8 cellular contexts compared by ENCODE assay signal in the genomic region with DNA sequence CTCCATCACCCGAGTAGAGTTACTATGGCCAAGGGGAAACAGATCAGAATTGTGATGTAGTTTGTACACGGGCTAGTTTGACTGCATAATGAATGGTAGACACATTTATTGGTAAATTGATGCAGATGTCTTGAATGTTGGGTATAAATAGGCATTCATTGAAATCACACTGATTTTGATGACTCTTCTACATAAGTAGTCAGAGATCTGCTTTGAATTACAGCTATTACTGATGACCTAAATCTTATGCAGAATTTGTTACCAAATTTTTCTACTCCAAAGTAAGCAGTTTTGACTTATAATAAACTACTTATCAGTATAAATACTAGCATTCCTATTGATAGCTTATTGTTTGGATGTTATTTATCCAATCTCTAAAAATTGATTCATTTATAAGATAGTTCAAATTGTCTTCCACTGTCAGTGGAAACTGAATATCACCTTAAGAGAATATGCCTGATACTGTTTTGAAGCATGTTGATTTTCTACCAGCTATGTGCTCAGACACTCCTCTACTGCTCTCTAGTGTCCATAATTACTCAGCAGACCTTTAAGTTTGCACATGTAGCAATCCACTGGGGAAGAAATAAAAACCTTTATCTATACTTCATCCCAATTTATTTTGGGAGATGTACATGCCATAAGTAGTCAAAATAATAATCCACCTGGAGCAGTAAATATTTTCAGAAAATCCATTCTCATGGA.
DNase-seq lines count a peak whose midpoint lies in the region; ATAC-seq and TF ChIP-seq lines count a peak whose summit lies in the region.

No MANE protein-coding gene starts in this region.

- no peak overlapping the region for H2AFZ ChIP-seq in IMR-90 (replicated peaks; ENCODE audit: low read length, poor library complexity)
- H2AFZ ChIP-seq in OCI-LY7 (ENCODE audit: low read length): no peak overlapping the region
- H2AFZ ChIP-seq in neuronal stem cell (ENCODE audit: low read length): no peak overlapping the region

- H4K20me1 ChIP-seq in IMR-90 (ENCODE audit: insufficient read depth, low read length) (no peaks in the 10 kb centered on the region), OCI-LY7 (ENCODE audit: insufficient read depth, low read length) (peaks cover 4% of the 10 kb centered on the region; the same call in 1 of the 2 replicates)

- H2AK5ac ChIP-seq in IMR-90 (ENCODE audit: low read depth, low read length) (no peak overlapping the region), neuronal stem cell (ENCODE audit: low read depth, low read length) (no peak overlapping the region)

- CTCF ChIA-PET in IMR-90 (lab: Yijun Ruan, JAX) (interaction anchor here (0.7 to 2.2 kb wide), 12 partner anchors 14 to 603 kb away, joined by 3 to 16 read pairs (median 4); no protein-coding TSS in a partner anchor), OCI-LY7 (lab: Charles Lee; ENCODE audit: unreplicated experiment) (no interaction called here)

- H2BK5ac ChIP-seq in IMR-90 (ENCODE audit: low read depth, low read length, poor library complexity, severe bottlenecking) (no peak overlapping the region), neuronal stem cell (ENCODE audit: low read length) (no peak overlapping the region)

- DNase-seq in COR-L47 (lab: John Stamatoyannopoulos, UW) (peak; percentile 42), IMR-90 (peak; percentile 73), OCI-LY7 (ENCODE audit: low spot score) (peak; percentile 13), neuronal stem cell (ENCODE audit: low spot score) (peak; percentile 24)
- no peak for DNase-seq in activated CD4-positive, alpha-beta T cell treated with anti-CD3 and anti-CD28 coated beads, Interleukin-2, amount 10 ng/mL, durations not matched to agents 24 days and 14 days
- DNase-seq in activated naive CD4-positive, alpha-beta T cell treated with anti-CD3 and anti-CD28 coated beads, Interleukin-2, amount 50 U/mL, for 72 hours (ENCODE audit: low spot score in 2 of 2): no peak

- H3K27me3 Mint-ChIP-seq in activated CD4-positive, alpha-beta T cell treated with anti-CD3 and anti-CD28 coated beads, Interleukin-2, amount 10 ng/mL, durations not matched to agents 24 days and 14 days: no peaks in the 10 kb centered on the region

- H3K4me1 ChIP-seq in IMR-90 (ENCODE audit: control insufficient read depth, insufficient read depth, low read length): peaks cover 1% of the 10 kb centered on the region
- H3K4me1 ChIP-seq in OCI-LY7 (ENCODE audit: insufficient read depth, low read length, poor library complexity, severe bottlenecking): no peaks in the 10 kb centered on the region
- peaks cover 1 to 21% of the 10 kb centered on the region in 2 donors for H3K4me1 ChIP-seq in neuronal stem cell (ENCODE audit: control insufficient read depth in 2 of 2, insufficient read depth in 1 of 2, low read depth in 1 of 2, low read length in 2 of 2)

- no peaks in the 10 kb centered on the region for H3K79me1 ChIP-seq in IMR-90 (ENCODE audit: low read depth in 1 of 2, low read length in 2 of 2)
- no peaks in the 10 kb centered on the region for H3K79me1 ChIP-seq in neuronal stem cell (ENCODE audit: low read depth, low read length)

- peak overlapping the region; percentile 61 for H3K4ac ChIP-seq in IMR-90 (ENCODE audit: low read depth, low read length)
- H3K4ac ChIP-seq in neuronal stem cell (ENCODE audit: low read length): no peak overlapping the region

- TF ChIP-seq CTCF in IMR-90 (conservative IDR thresholded peaks at IDR 0.05; ENCODE audit: low read depth, low read length): peak; percentile 91
- TF ChIP-seq CTCF in OCI-LY7 (conservative IDR thresholded peaks at IDR 0.05; ENCODE audit: low read length): peak; percentile 77

- H2BK15ac ChIP-seq in IMR-90 (ENCODE audit: low read depth, low read length): no peak overlapping the region
- H2BK15ac ChIP-seq in neuronal stem cell (ENCODE audit: low read length): no peak overlapping the region

- no peaks in the 10 kb centered on the region for H3K27me3 ChIP-seq in IMR-90 (ENCODE audit: control insufficient read depth, insufficient read depth, low read length)
- H3K27me3 ChIP-seq in neuronal stem cell (ENCODE audit: control insufficient read depth in 3 of 3, insufficient read depth in 3 of 3, low read depth in 1 of 3, low read length in 3 of 3): no peaks in the 10 kb centered on the region

- peak; percentile 47; the same call in 1 of the 2 replicates for TF ChIP-seq POLR2A in IMR-90 (IDR thresholded peaks at IDR 0.05; ENCODE audit: low read depth, low read length)

- 0 out of 2 replicates have a peak overlapping the region, but pooled peaks have one; percentile 51 for H4K5ac ChIP-seq in IMR-90 (ENCODE audit: low read depth, low read length)

- H3K4me3 ChIP-seq in IMR-90 (ENCODE audit: insufficient read depth, low read depth, low read length) (no peak overlapping the region), OCI-LY7 (ENCODE audit: low read depth, low read length, poor library complexity, severe bottlenecking) (no peak overlapping the region), neuronal stem cell (ENCODE audit: low read length in 2 of 2) (no peak overlapping the region)

- no peaks in the 10 kb centered on the region for H3K9me3 Mint-ChIP-seq in activated CD4-positive, alpha-beta T cell treated with anti-CD3 and anti-CD28 coated beads, Interleukin-2, amount 10 ng/mL, durations not matched to agents 24 days and 14 days
- no peaks in the 10 kb centered on the region for H3K9me3 Mint-ChIP-seq in activated naive CD4-positive, alpha-beta T cell treated with anti-CD3 and anti-CD28 coated beads, Interleukin-2, amount 50 U/mL, for 72 hours

- POLR2A ChIA-PET in IMR-90 (lab: Charles Lee; ENCODE audit: unreplicated experiment): no interaction called here
- POLR2A ChIA-PET in OCI-LY7 (lab: Charles Lee): no interaction called here

- ATAC-seq in IMR-90 (ENCODE audit: low read depth) (peak; percentile 79), esophagus mucosa (peak; percentile 78), HG03439 (IDR thresholded peaks at IDR 0.05; ENCODE audit: unreplicated experiment) (no peak)
- ATAC-seq in activated naive CD4-positive, alpha-beta T cell treated with anti-CD3 and anti-CD28 coated beads, Interleukin-2, amount 50 U/mL, for 72 hours: no peak

- H3K18ac ChIP-seq in IMR-90 (ENCODE audit: low read depth, low read length) (peak overlapping the region; percentile 33; the same call in 1 of the 2 replicates), neuronal stem cell (ENCODE audit: low read length) (no peak overlapping the region)

- H3K4me1 Mint-ChIP-seq in activated CD4-positive, alpha-beta T cell treated with anti-CD3 and anti-CD28 coated beads, Interleukin-2, amount 10 ng/mL, durations not matched to agents 24 days and 14 days: peaks cover 6% of the 10 kb centered on the region

- peak; percentile 96 for TF ChIP-seq RAD21 in IMR-90 (IDR thresholded peaks at IDR 0.05; ENCODE audit: low read length)

- H2BK20ac ChIP-seq in IMR-90 (ENCODE audit: low read depth, low read length): peak overlapping the region; percentile 46

- no peak overlapping the region for H3K56ac ChIP-seq in IMR-90 (ENCODE audit: extremely low read depth, insufficient read depth, low read length)

- H3K4me2 ChIP-seq in IMR-90 (ENCODE audit: low read depth, low read length): no peak overlapping the region
- no peak overlapping the region for H3K4me2 ChIP-seq in OCI-LY7 (ENCODE audit: low read length)
- H3K4me2 ChIP-seq in neuronal stem cell (ENCODE audit: insufficient read depth, low read length, poor library complexity, severe bottlenecking): no peak overlapping the region

- H3K9me2 ChIP-seq in OCI-LY7 (ENCODE audit: insufficient read depth, low read length): no peaks in the 10 kb centered on the region

- peak overlapping the region; percentile 58 for H4K91ac ChIP-seq in IMR-90 (ENCODE audit: insufficient read depth, low read depth, low read length)
- no peak overlapping the region for H4K91ac ChIP-seq in neuronal stem cell (ENCODE audit: low read depth, low read length, poor library complexity)

- no peak overlapping the region for H2BK12ac ChIP-seq in neuronal stem cell (ENCODE audit: low read length)

- H3K23ac ChIP-seq in IMR-90 (ENCODE audit: low read depth, low read length): no peak overlapping the region
- no peak overlapping the region for H3K23ac ChIP-seq in neuronal stem cell (ENCODE audit: low read depth, low read length, poor library complexity)

- no peaks in the 10 kb centered on the region; the same call in 1 of the 2 replicates for H3K9me1 ChIP-seq in IMR-90 (ENCODE audit: insufficient read depth, low read length)

- H2AK9ac ChIP-seq in IMR-90 (replicated peaks; ENCODE audit: low read depth, low read length, poor library complexity): no peak overlapping the region

- H3K14ac ChIP-seq in IMR-90 (replicated peaks; ENCODE audit: low read depth, low read length) (0 out of 2 replicates have a peak overlapping the region, but pooled peaks have one; percentile 18), neuronal stem cell (ENCODE audit: low read length) (no peak overlapping the region)

- no peaks in the 10 kb centered on the region for H3K36me3 Mint-ChIP-seq in activated CD4-positive, alpha-beta T cell treated with anti-CD3 and anti-CD28 coated beads, Interleukin-2, amount 10 ng/mL, durations not matched to agents 24 days and 14 days (ENCODE audit: low read depth)
- H3K36me3 Mint-ChIP-seq in activated naive CD4-positive, alpha-beta T cell treated with anti-CD3 and anti-CD28 coated beads, Interleukin-2, amount 50 U/mL, for 72 hours: peaks cover 0 to 6% of the 10 kb centered on the region in 2 donors

- no CpG with 5 or more reads among the region's 2 CpGs for WGBS in IMR-90 (ENCODE audit: extremely low coverage in 2 of 2, insufficient read length in 1 of 2), 2 experiments
- no CpG with 5 or more reads among the region's 2 CpGs for WGBS in neuronal stem cell (ENCODE audit: extremely low coverage in 2 of 2, insufficient read length in 2 of 2, insufficient replicate concordance in 1 of 2), 2 donors

- no peak overlapping the region for H3K9ac ChIP-seq in IMR-90 (ENCODE audit: low read depth, low read length)
- H3K9ac ChIP-seq in neuronal stem cell (ENCODE audit: low read depth, low read length, poor library complexity): no peak overlapping the region

- peak overlapping the region in 1 of 2 experiments; percentile 50; a peak in 1 of 4 replicates for H4K8ac ChIP-seq in IMR-90 (ENCODE audit: low read depth in 2 of 2, low read length in 2 of 2)
- H4K8ac ChIP-seq in neuronal stem cell (ENCODE audit: low read depth, low read length): no peak overlapping the region

- intact Hi-C loops in IMR-90 (cut with micrococcal nuclease): loop anchor here (1.0 to 5.0 kb wide), 7 partner anchors 120 to 875 kb away; a partner anchor contains a TSS
- intact Hi-C loops in OCI-LY7 (cut with micrococcal nuclease; ENCODE audit: unreplicated experiment): loop anchor here (2.0 to 10.0 kb wide), 2 partner anchors 298 to 438 kb away; no protein-coding TSS in a partner anchor
- intact Hi-C loops in activated CD4-positive, alpha-beta T cell treated with anti-CD3 and anti-CD28 coated beads, Interleukin-2, amount 10 ng/mL, durations not matched to agents 24 days and 14 days (cut with micrococcal nuclease): loop anchor here (2.0 to 5.0 kb wide), 2 partner anchors 270 to 438 kb away; no protein-coding TSS in a partner anchor

- H3K36me3 ChIP-seq in IMR-90 (ENCODE audit: control insufficient read depth, insufficient read depth, low read length) (no peaks in the 10 kb centered on the region), OCI-LY7 (ENCODE audit: insufficient read depth, low read length) (no peaks in the 10 kb centered on the region), neuronal stem cell (replicated peaks in 1 of 2; ENCODE audit: control insufficient read depth in 2 of 2, insufficient read depth in 2 of 2, low read length in 2 of 2) (no peaks in the 10 kb centered on the region)

- in situ Hi-C loops in IMR-90 (cut with MboI; ENCODE audit: low sequenced_read_pairs): loop anchor here (5.0 to 10.0 kb wide), 3 partner anchors 258 to 605 kb away; no protein-coding TSS in a partner anchor

- no peak overlapping the region for H3K4me3 Mint-ChIP-seq in activated CD4-positive, alpha-beta T cell treated with anti-CD3 and anti-CD28 coated beads, Interleukin-2, amount 10 ng/mL, durations not matched to agents 24 days and 14 days

- H3K27ac ChIP-seq in IMR-90 (ENCODE audit: insufficient read depth, low read length) (no peak overlapping the region), OCI-LY7 (ENCODE audit: low read depth, low read length, poor library complexity, severe bottlenecking) (no peak overlapping the region), neuronal stem cell (replicated peaks; ENCODE audit: low read length) (no peak overlapping the region)

- no peaks in the 10 kb centered on the region for H3K9me3 ChIP-seq in IMR-90 (ENCODE audit: control insufficient read depth, insufficient read depth, low read length)
- no peaks in the 10 kb centered on the region for H3K9me3 ChIP-seq in OCI-LY7 (ENCODE audit: low read length)
- H3K9me3 ChIP-seq in neuronal stem cell (replicated peaks in 1 of 2; ENCODE audit: control insufficient read depth in 2 of 2, insufficient read depth in 1 of 2, low read depth in 1 of 2, low read length in 2 of 2): no peaks in the 10 kb centered on the region

- dilution Hi-C loops in IMR-90 (cut with HindIII; ENCODE audit: low sequenced_read_pairs, unreplicated experiment): no loop called here

- H3K79me2 ChIP-seq in OCI-LY7 (ENCODE audit: insufficient read depth, low read depth, low read length): no peaks in the 10 kb centered on the region

- H2BK120ac ChIP-seq in IMR-90 (ENCODE audit: low read depth, low read length) (peak overlapping the region; percentile 77), neuronal stem cell (ENCODE audit: low read depth, low read length) (no peak overlapping the region)

- BruUV-seq in IMR-90 (replicated peaks; lab: Mats Ljungman, UMichigan): no TSS peak
- BruUV-seq in OCI-LY7 (replicated peaks; lab: Mats Ljungman, UMichigan): no TSS peak

- H3K27ac Mint-ChIP-seq in activated CD4-positive, alpha-beta T cell treated with anti-CD3 and anti-CD28 coated beads, Interleukin-2, amount 10 ng/mL, durations not matched to agents 24 days and 14 days: no peak overlapping the region
- H3K27ac Mint-ChIP-seq in activated naive CD4-positive, alpha-beta T cell treated with anti-CD3 and anti-CD28 coated beads, Interleukin-2, amount 50 U/mL, for 72 hours: peak overlapping the region in 1 of 2 donors; percentile 0

Comparison
In these comparisons a context has a peak if more than half of its experiments do, and no peak if none do; other contexts are left out.
1. DNase-seq: peak in COR-L47 (single experiment), IMR-90 (single experiment), OCI-LY7 (single experiment) and neuronal stem cell (single experiment); none in activated CD4-positive, alpha-beta T cell treated with anti-CD3 and anti-CD28 coated beads, Interleukin-2, amount 10 ng/mL, durations not matched to agents 24 days and 14 days (single experiment) and activated naive CD4-positive, alpha-beta T cell treated with anti-CD3 and anti-CD28 coated beads, Interleukin-2, amount 50 U/mL, for 72 hours (0 of 2).
2. ATAC-seq: peak in IMR-90 (single experiment) and esophagus mucosa (single experiment); none in HG03439 (single experiment) and activated naive CD4-positive, alpha-beta T cell treated with anti-CD3 and anti-CD28 coated beads, Interleukin-2, amount 50 U/mL, for 72 hours (0 of 2).